ENCODE assay signal across 1 cellular context in genomic region chr19:45296365-45296764, GRCh38.
A peak's percentile ranks its signal among the peaks of the same experiment; 100 is the strongest.
TF ChIP-seq lines count a peak whose summit lies in the region.

No MANE protein-coding gene starts in this region.

TF ChIP-seq in GM12878, 131 proteins besides CTCF, POLR2A, EP300 and RAD21:
- TF ChIP-seq YY1 (IDR thresholded peaks at IDR 0.05; ENCODE audit: low read depth, low read length) (peak; percentile 43; the same call in 1 of the 2 replicates), SIX5 (IDR thresholded peaks at IDR 0.05; ENCODE audit: low read depth, low read length, severe bottlenecking) (peak; percentile 49)
- TF ChIP-seq, protein P1, sequence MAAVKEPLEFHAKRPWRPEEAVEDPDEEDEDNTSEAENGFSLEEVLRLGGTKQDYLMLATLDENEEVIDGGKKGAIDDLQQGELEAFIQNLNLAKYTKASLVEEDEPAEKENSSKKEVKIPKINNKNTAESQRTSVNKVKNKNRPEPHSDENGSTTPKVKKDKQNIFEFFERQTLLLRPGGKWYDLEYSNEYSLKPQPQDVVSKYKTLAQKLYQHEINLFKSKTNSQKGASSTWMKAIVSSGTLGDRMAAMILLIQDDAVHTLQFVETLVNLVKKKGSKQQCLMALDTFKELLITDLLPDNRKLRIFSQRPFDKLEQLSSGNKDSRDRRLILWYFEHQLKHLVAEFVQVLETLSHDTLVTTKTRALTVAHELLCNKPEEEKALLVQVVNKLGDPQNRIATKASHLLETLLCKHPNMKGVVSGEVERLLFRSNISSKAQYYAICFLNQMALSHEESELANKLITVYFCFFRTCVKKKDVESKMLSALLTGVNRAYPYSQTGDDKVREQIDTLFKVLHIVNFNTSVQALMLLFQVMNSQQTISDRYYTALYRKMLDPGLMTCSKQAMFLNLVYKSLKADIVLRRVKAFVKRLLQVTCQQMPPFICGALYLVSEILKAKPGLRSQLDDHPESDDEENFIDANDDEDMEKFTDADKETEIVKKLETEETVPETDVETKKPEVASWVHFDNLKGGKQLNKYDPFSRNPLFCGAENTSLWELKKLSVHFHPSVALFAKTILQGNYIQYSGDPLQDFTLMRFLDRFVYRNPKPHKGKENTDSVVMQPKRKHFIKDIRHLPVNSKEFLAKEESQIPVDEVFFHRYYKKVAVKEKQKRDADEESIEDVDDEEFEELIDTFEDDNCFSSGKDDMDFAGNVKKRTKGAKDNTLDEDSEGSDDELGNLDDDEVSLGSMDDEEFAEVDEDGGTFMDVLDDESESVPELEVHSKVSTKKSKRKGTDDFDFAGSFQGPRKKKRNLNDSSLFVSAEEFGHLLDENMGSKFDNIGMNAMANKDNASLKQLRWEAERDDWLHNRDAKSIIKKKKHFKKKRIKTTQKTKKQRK (IDR thresholded peaks at IDR 0.05; ENCODE audit: low read depth, low read length) = no peak
TF ChIP-seq in GM12878: peak in this region for 2.
